Comparison of ENCODE assay signal across 23 cellular contexts in genomic region chr5:52748590-52748989, GRCh38. TPM values are rescaled to one million over a fixed set of nuclear protein-coding genes. Genes with fewer than 3 reads are reported as not detected.
DNase-seq lines count a peak whose midpoint lies in the region; ATAC-seq lines count a peak whose summit lies in the region.
"Had no signal": no experiment of that assay in that cellular context is flagged by ENCODE, and none has a peak within 500 bp of the region (broad histone marks: within the 10 kb centered on the region; RNA-seq: fewer than 3 reads in every experiment).

No MANE protein-coding gene starts in this region.

- peaks cover 50% of the 10 kb centered on the region for H3K4me1 Mint-ChIP-seq in stimulated activated naive CD8-positive, alpha-beta T cell treated with anti-CD3 and anti-CD28 coated beads, Interleukin-15, amount 100 ng/mL, for 72 hours

- no peaks in the 10 kb centered on the region for H3K27me3 Mint-ChIP-seq in stimulated activated naive CD8-positive, alpha-beta T cell treated with anti-CD3 and anti-CD28 coated beads, Interleukin-15, amount 100 ng/mL, for 72 hours

- H3K27ac Mint-ChIP-seq in stimulated activated naive CD8-positive, alpha-beta T cell treated with anti-CD3 and anti-CD28 coated beads, Interleukin-15, amount 100 ng/mL, for 72 hours = no peak overlapping the region

- no peak overlapping the region for H3K4me3 Mint-ChIP-seq in stimulated activated naive CD8-positive, alpha-beta T cell treated with anti-CD3 and anti-CD28 coated beads, Interleukin-15, amount 100 ng/mL, for 72 hours

- no peak for DNase-seq in stimulated activated naive CD8-positive, alpha-beta T cell treated with anti-CD3 and anti-CD28 coated beads, Interleukin-15, amount 100 ng/mL, for 72 hours
- DNase-seq in stimulated activated naive CD8-positive, alpha-beta T cell treated with anti-CD3 and anti-CD28 coated beads, Interleukin-15, Interleukin-2, amounts not matched to agents 100 U/mL and 50 U/mL, for 24 hours = no peak
- DNase-seq in RPMI7951 (ENCODE audit: low read depth) (peak; percentile 28), NCI-H748 (lab: John Stamatoyannopoulos, UW; ENCODE audit: unreplicated experiment) (no peak), ecto neural progenitor cell (ENCODE audit: low spot score) (no peak)
- DNase-seq: activated CD8-positive, alpha-beta memory T cell treated with anti-CD3 and anti-CD28 coated beads, Interleukin-2, amount 50 U/mL, for 48 hours; activated naive CD4-positive, alpha-beta T cell treated with anti-CD3 and anti-CD28 coated beads, Interleukin-2, amount 50 U/mL, for 16 hours; brain microvascular endothelial cell; foreskin melanocyte; KG1; left ventricle myocardium inferior; mucosa of descending colon; NCI-H1048; NCI-H2081 treated with DMSO at 0.1 percent for 48 hours; NCI-H748 treated with DMSO at 0.1 percent for 48 hours; nucleus accumbens; PC-9; right cardiac atrium; stimulated activated CD4-positive, alpha-beta T cell treated with anti-CD3 and anti-CD28 coated beads, Interleukin-1b, Interleukin-23, amount 100 ng/mL, for 48 hours had no signal

- peak; percentile 73 for ATAC-seq in stimulated activated naive CD8-positive, alpha-beta T cell treated with anti-CD3 and anti-CD28 coated beads, Interleukin-15, amount 100 ng/mL, for 72 hours
- ATAC-seq in stimulated activated naive CD8-positive, alpha-beta T cell treated with anti-CD3 and anti-CD28 coated beads, Interleukin-15, Interleukin-2, amounts not matched to agents 100 U/mL and 50 U/mL, for 24 hours = no peak
- ATAC-seq in HG02885 (IDR thresholded peaks at IDR 0.05; ENCODE audit: poor library complexity, unreplicated experiment) (peak; percentile 61), HG02798 (IDR thresholded peaks at IDR 0.05; ENCODE audit: poor library complexity, unreplicated experiment) (no peak), GM21825 (IDR thresholded peaks at IDR 0.05; ENCODE audit: unreplicated experiment) (no peak)
- ATAC-seq: activated CD4-positive, CD25-positive, alpha-beta regulatory T cell treated with anti-CD3 and anti-CD28 coated beads, Interleukin-2, amount 50 U/mL, for 24 hours; mucosa of descending colon; right cardiac atrium had no signal

- H3K9me3 Mint-ChIP-seq in stimulated activated naive CD8-positive, alpha-beta T cell treated with anti-CD3 and anti-CD28 coated beads, Interleukin-15, amount 100 ng/mL, for 72 hours = peaks cover 0 to 7% of the 10 kb centered on the region in 2 donors

RNA-seq across cellular contexts. Expression of gene ITGA1, which starts 39.1 kb away (rescaled TPM):
- total RNA-seq in RPMI7951 (2014; rRNA removed; shearing (Covaris generic)) = 47.7 and 74.6 TPM in 2 replicates

RNA-seq across cellular contexts. Expression of gene PELO, which starts 39.1 kb away (rescaled TPM):
- 30.6 and 33.4 TPM in 2 replicates for total RNA-seq in RPMI7951 (2014; rRNA removed; shearing (Covaris generic))

Comparison
In these comparisons a context has a peak if more than half of its experiments do, and no peak if none do; other contexts are left out.
1. ATAC-seq: peak in stimulated activated naive CD8-positive, alpha-beta T cell treated with anti-CD3 and anti-CD28 coated beads, Interleukin-15, amount 100 ng/mL, for 72 hours (single experiment) and HG02885 (single experiment); none in stimulated activated naive CD8-positive, alpha-beta T cell treated with anti-CD3 and anti-CD28 coated beads, Interleukin-15, Interleukin-2, amounts not matched to agents 100 U/mL and 50 U/mL, for 24 hours (single experiment), HG02798 (single experiment) and GM21825 (single experiment).